In genomic region chr9:34976992-34977391, GRCh38 we compare ENCODE assay signal across 15 cellular contexts. TPM values are rescaled to one million over a fixed set of nuclear protein-coding genes. Genes with fewer than 3 reads are reported as not detected.
DNase-seq lines count a peak whose midpoint lies in the region; ATAC-seq and TF ChIP-seq lines count a peak whose summit lies in the region.
"Had no signal": no experiment of that assay in that cellular context is flagged by ENCODE, and none has a peak within 500 bp of the region (broad histone marks: within the 10 kb centered on the region; RNA-seq: fewer than 3 reads in every experiment).

No MANE protein-coding gene starts in this region.

- no peak for TF ChIP-seq CTCF in mesothelial cell of epicardium (IDR thresholded peaks at IDR 0.05; ENCODE audit: unreplicated experiment)

- no peaks in the 10 kb centered on the region for H3K36me3 Mint-ChIP-seq in mesothelial cell of epicardium
- H3K36me3 Mint-ChIP-seq: CD8-positive, alpha-beta T cell had no signal

- H3K4me1 Mint-ChIP-seq in mesothelial cell of epicardium: no peaks in the 10 kb centered on the region

- peaks cover 72% of the 10 kb centered on the region for H3K27me3 Mint-ChIP-seq in mesothelial cell of epicardium (ENCODE audit: low read depth)
- H3K27me3 Mint-ChIP-seq: CD4-positive, alpha-beta T cell had no signal

- H3K27ac Mint-ChIP-seq in mesothelial cell of epicardium: no peak overlapping the region
- H3K27ac Mint-ChIP-seq: B cell; CD4-positive, alpha-beta T cell; CD8-positive, alpha-beta T cell had no signal

- peak; percentile 49 for DNase-seq in activated effector memory CD4-positive, alpha-beta T cell treated with anti-CD3 and anti-CD28 coated beads, Interleukin-2, amount 50 U/mL, for 16 hours
- no peak for DNase-seq in activated effector memory CD4-positive, alpha-beta T cell treated with Interleukin-2 at 50 U/mL for 16 hours
- DNase-seq in islet precursor cell (peak; percentile 38), mesothelial cell of epicardium (ENCODE audit: low spot score in 2 of 2, unreplicated experiment in 2 of 2) (no peak)
- DNase-seq: AML-193; Caco-2; Calu3; CD4-positive, alpha-beta T cell; CD8-positive, alpha-beta T cell; DMS79 treated with DMSO at 0.1 percent for 48 hours; GF-D8 had no signal

- no peak overlapping the region for H3K4me3 Mint-ChIP-seq in mesothelial cell of epicardium
- H3K4me3 Mint-ChIP-seq: B cell; CD4-positive, alpha-beta T cell; CD8-positive, alpha-beta T cell had no signal

- no peak for ATAC-seq in HG02588 (IDR thresholded peaks at IDR 0.05; ENCODE audit: unreplicated experiment)
- ATAC-seq: A549; CD8-positive, alpha-beta T cell had no signal

- H3K9me3 Mint-ChIP-seq in mesothelial cell of epicardium: no peaks in the 10 kb centered on the region
- H3K9me3 Mint-ChIP-seq: CD4-positive, alpha-beta T cell; CD8-positive, alpha-beta T cell had no signal

RNA-seq across cellular contexts. Expression of gene DNAJB5, which starts 12.6 kb away (rescaled TPM):
- total RNA-seq in mesothelial cell of epicardium: 15.4 to 18.4 TPM (median 16.4 TPM) in 3 replicates

RNA-seq across cellular contexts. Expression of gene PHF24, which starts 18.9 kb away (rescaled TPM):
- 0.62 to 0.99 TPM (median 0.83 TPM) in 3 replicates for total RNA-seq in mesothelial cell of epicardium
- total RNA-seq: A172; B cell; Caco-2; Calu3; CD4-positive, alpha-beta T cell; CD8-positive, alpha-beta T cell had no signal

Comparison
In these comparisons a context has a peak if more than half of its experiments do, and no peak if none do; other contexts are left out.
1. DNase-seq: peak in activated effector memory CD4-positive, alpha-beta T cell treated with anti-CD3 and anti-CD28 coated beads, Interleukin-2, amount 50 U/mL, for 16 hours (single experiment) and islet precursor cell (single experiment); none in activated effector memory CD4-positive, alpha-beta T cell treated with Interleukin-2 at 50 U/mL for 16 hours (single experiment) and mesothelial cell of epicardium (0 of 2).